9 cellular contexts compared by ENCODE assay signal in the genomic region with DNA sequence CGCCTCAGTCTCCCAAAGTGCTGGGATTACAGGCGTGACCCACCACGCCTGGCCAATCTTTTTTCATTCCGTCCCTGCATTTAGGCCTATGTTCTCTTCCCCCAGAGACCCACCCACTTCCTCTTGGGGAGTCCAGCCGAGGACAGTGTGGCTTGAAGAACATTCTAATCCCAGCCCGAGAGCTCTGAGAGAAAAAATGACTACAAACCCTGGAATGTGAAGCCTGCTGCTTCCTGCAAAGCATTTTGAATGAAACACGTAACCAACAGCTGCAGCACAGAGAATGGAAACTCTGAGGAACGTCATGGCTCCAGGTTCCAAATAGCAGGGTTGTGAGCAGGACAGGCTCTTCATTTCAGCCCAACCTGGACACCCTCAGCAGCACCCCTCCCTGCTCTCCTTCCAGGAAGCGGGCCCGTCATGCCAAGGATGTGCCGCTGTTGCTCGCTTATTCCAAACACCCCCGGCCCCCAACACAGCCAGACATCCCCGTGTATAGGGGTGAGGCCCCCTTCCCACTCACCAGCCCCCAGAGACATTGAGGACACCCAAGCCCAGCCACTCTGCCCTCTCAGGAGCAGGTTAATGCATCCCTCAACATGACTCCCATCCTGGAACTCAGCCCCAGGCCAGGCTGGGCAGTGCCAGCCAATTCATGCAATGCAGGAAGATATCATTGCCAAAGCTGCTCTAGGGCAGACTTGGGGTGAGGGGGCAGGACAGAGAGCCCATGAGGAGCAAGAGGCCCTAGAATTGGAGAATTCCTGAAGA.
A peak's percentile ranks its signal among the peaks of the same experiment; 100 is the strongest.
DNase-seq lines count a peak whose midpoint lies in the region; ATAC-seq and TF ChIP-seq lines count a peak whose summit lies in the region.
"Had no signal": no experiment of that assay in that cellular context is flagged by ENCODE, and none has a peak within 500 bp of the region (broad histone marks: within the 10 kb centered on the region; RNA-seq: fewer than 3 reads in every experiment).

No MANE protein-coding gene starts in this region.

- H3K4me2 ChIP-seq in DND-41 (ENCODE audit: insufficient read depth, low read length), result no peak overlapping the region

- peaks cover 15% of the 10 kb centered on the region for H3K36me3 Mint-ChIP-seq in activated T-helper 2 cell treated with anti-CD3 and anti-CD28 coated beads, Interferon-gamma antibody, Interleukin-2, Interleukin-4, amounts not matched to agents 10 μg/mL and 5 μg/mL and 100 μg/mL, durations not matched to agents 14 hours and 24 hours and 36 hours (ENCODE audit: low read depth)

- WGBS in heart right ventricle, 2 donors, result 38 to 57% methylated on average over 14 of the region's 14 CpGs

- TF ChIP-seq CTCF in DND-41 (IDR thresholded peaks at IDR 0.05; ENCODE audit: borderline replicate concordance, extremely low read depth, low read length, poor library complexity, severe bottlenecking) (no peak), heart right ventricle (IDR thresholded peaks at IDR 0.05) (no peak)

- H3K27ac Mint-ChIP-seq in activated T-helper 2 cell treated with anti-CD3 and anti-CD28 coated beads, Interferon-gamma antibody, Interleukin-2, Interleukin-4, amounts not matched to agents 10 μg/mL and 5 μg/mL and 100 μg/mL, durations not matched to agents 14 hours and 24 hours and 36 hours, result no peak overlapping the region

- H3K27ac ChIP-seq in DND-41 (ENCODE audit: low read length), result peak overlapping the region; percentile 84
- peak overlapping the region; percentile 76 to 93 (median 90) for H3K27ac ChIP-seq in heart right ventricle

- H3K36me3 ChIP-seq in DND-41 (ENCODE audit: insufficient read depth, low read length), result no peaks in the 10 kb centered on the region
- H3K36me3 ChIP-seq in heart right ventricle, result no peaks in the 10 kb centered on the region

- H3K4me3 Mint-ChIP-seq in activated T-helper 2 cell treated with anti-CD3 and anti-CD28 coated beads, Interferon-gamma antibody, Interleukin-2, Interleukin-4, amounts not matched to agents 10 μg/mL and 5 μg/mL and 100 μg/mL, durations not matched to agents 14 hours and 24 hours and 36 hours (ENCODE audit: low read depth), result no peak overlapping the region

- H3K9me3 Mint-ChIP-seq in activated T-helper 2 cell treated with anti-CD3 and anti-CD28 coated beads, Interferon-gamma antibody, Interleukin-2, Interleukin-4, amounts not matched to agents 10 μg/mL and 5 μg/mL and 100 μg/mL, durations not matched to agents 14 hours and 24 hours and 36 hours, result peaks cover 17% of the 10 kb centered on the region

- H2AFZ ChIP-seq in DND-41 (ENCODE audit: low read depth, low read length), result no peak overlapping the region

- ATAC-seq in DND-41 (ENCODE audit: insufficient read depth, low read depth) (no peak), heart right ventricle (peak; percentile 75 to 89 (median 84))
- ATAC-seq: GM12878 had no signal

- H3K79me2 ChIP-seq in DND-41 (ENCODE audit: insufficient read depth, low read length), result no peaks in the 10 kb centered on the region

- no peak overlapping the region for H3K4me3 ChIP-seq in DND-41 (ENCODE audit: low read depth in 1 of 2, low read length in 2 of 2)
- H3K4me3 ChIP-seq in heart right ventricle, result no peak overlapping the region
- H3K4me3 ChIP-seq: GM12878 had no signal

- H4K20me1 ChIP-seq in DND-41 (ENCODE audit: insufficient read depth, low read length), result no peaks in the 10 kb centered on the region

- H3K9me3 ChIP-seq in DND-41 (ENCODE audit: insufficient read depth, low read length, severe bottlenecking), result peaks cover 10% of the 10 kb centered on the region
- peaks cover 0 to 21% (median 7%) of the 10 kb centered on the region in 11 donors for H3K9me3 ChIP-seq in heart right ventricle

- intact Hi-C loops in heart right ventricle (cut with DNase I), result loop anchor here in 3 of 10 donors (1.0 to 10.0 kb wide), 5 partner anchors 14 to 140 kb away; a partner anchor contains a TSS
- intact Hi-C loops in activated T-helper 2 cell treated with anti-CD3 and anti-CD28 coated beads, Interferon-gamma antibody, Interleukin-2, Interleukin-4, amounts not matched to agents 10 μg/mL and 5 μg/mL and 100 μg/mL, durations not matched to agents 14 hours and 24 hours and 36 hours (cut with micrococcal nuclease), result no loop called here

- H3K4me1 Mint-ChIP-seq in activated T-helper 2 cell treated with anti-CD3 and anti-CD28 coated beads, Interferon-gamma antibody, Interleukin-2, Interleukin-4, amounts not matched to agents 10 μg/mL and 5 μg/mL and 100 μg/mL, durations not matched to agents 14 hours and 24 hours and 36 hours (ENCODE audit: low read depth), result no peaks in the 10 kb centered on the region

- DNase-seq in DND-41 (no peak), amniotic epithelial cell (ENCODE audit: low read depth) (peak; percentile 99), heart right ventricle (peak; percentile 51 to 88), pulmonary artery endothelial cell (ENCODE audit: low read depth, low spot score) (peak; percentile 96), retina (no peak)
- no peak for DNase-seq in activated T-helper 2 cell treated with anti-CD3 and anti-CD28 coated beads, Interferon-gamma antibody, Interleukin-2, Interleukin-4, amounts not matched to agents 10 μg/mL and 5 μg/mL and 100 μg/mL, durations not matched to agents 14 hours and 24 hours and 36 hours (ENCODE audit: low spot score)
- DNase-seq in activated T-cell treated with anti-CD3 and anti-CD28 coated beads, Interleukin-2, amount 50 U/mL, for 1 hour, result no peak
- no peak for DNase-seq in stimulated activated naive CD4-positive, alpha-beta T cell (lab: John Stamatoyannopoulos, UW)

- H3K27me3 Mint-ChIP-seq in activated T-helper 2 cell treated with anti-CD3 and anti-CD28 coated beads, Interferon-gamma antibody, Interleukin-2, Interleukin-4, amounts not matched to agents 10 μg/mL and 5 μg/mL and 100 μg/mL, durations not matched to agents 14 hours and 24 hours and 36 hours (ENCODE audit: low read depth), result no peaks in the 10 kb centered on the region

- peaks cover 58% of the 10 kb centered on the region for H3K4me1 ChIP-seq in DND-41 (ENCODE audit: insufficient read depth, low read length)
- H3K4me1 ChIP-seq in heart right ventricle, result peaks cover 48 to 67% (median 61%) of the 10 kb centered on the region in 9 donors

- H3K27me3 ChIP-seq in DND-41 (ENCODE audit: insufficient read depth, low read length, poor library complexity), result no peaks in the 10 kb centered on the region
- no peaks in the 10 kb centered on the region for H3K27me3 ChIP-seq in heart right ventricle

- no peak overlapping the region for H3K9ac ChIP-seq in DND-41 (ENCODE audit: low read depth, low read length)

Comparison
In these comparisons a context has a peak if more than half of its experiments do, and no peak if none do; other contexts are left out.
1. DNase-seq: peak in amniotic epithelial cell (single experiment), heart right ventricle (2 of 2) and pulmonary artery endothelial cell (single experiment); none in DND-41 (single experiment), retina (single experiment), activated T-helper 2 cell treated with anti-CD3 and anti-CD28 coated beads, Interferon-gamma antibody, Interleukin-2, Interleukin-4, amounts not matched to agents 10 μg/mL and 5 μg/mL and 100 μg/mL, durations not matched to agents 14 hours and 24 hours and 36 hours (single experiment), activated T-cell treated with anti-CD3 and anti-CD28 coated beads, Interleukin-2, amount 50 U/mL, for 1 hour (single experiment) and stimulated activated naive CD4-positive, alpha-beta T cell (0 of 6).